In genomic region chr13:19345158-19345557, GRCh38 we compare ENCODE assay signal across 18 cellular contexts.
DNase-seq lines count a peak whose midpoint lies in the region; ATAC-seq, FAIRE-seq and TF ChIP-seq lines count a peak whose summit lies in the region.
"Had no signal": no experiment of that assay in that cellular context is flagged by ENCODE, and none has a peak within 500 bp of the region (broad histone marks: within the 10 kb centered on the region; RNA-seq: fewer than 3 reads in every experiment).

No MANE protein-coding gene starts in this region.

- intact Hi-C loops in GM12878 (cut with micrococcal nuclease; ENCODE audit: unreplicated experiment): no loop called here

- H3K27ac ChIP-seq in GM12878 (ENCODE audit: control insufficient read depth, insufficient read depth): no peak overlapping the region
- H3K27ac ChIP-seq in Karpas-422 (ENCODE audit: low read length): no peak overlapping the region
- H3K27ac ChIP-seq in SK-N-SH (ENCODE audit: low read depth in 2 of 2, low read length in 1 of 2): no peak overlapping the region
- no peak overlapping the region for H3K27ac ChIP-seq in tibial nerve
- H3K27ac ChIP-seq: body of pancreas, left lung, SJSA1 had no signal

- H3K27me3 ChIP-seq in GM12878 (replicated peaks in 1 of 2; ENCODE audit: control insufficient read depth in 2 of 2, insufficient read depth in 2 of 2, low read length in 1 of 2) (no peaks in the 10 kb centered on the region), Karpas-422 (ENCODE audit: low read length) (no peaks in the 10 kb centered on the region), SK-N-SH (ENCODE audit: insufficient read depth) (peaks cover 14% of the 10 kb centered on the region; the same call in 1 of the 2 replicates), tibial nerve (no peaks in the 10 kb centered on the region)
- H3K27me3 ChIP-seq: body of pancreas, SJSA1 had no signal

- H3K9ac ChIP-seq in GM12878 (ENCODE audit: control insufficient read depth, insufficient read depth, low read length) (no peak overlapping the region), Karpas-422 (ENCODE audit: low read length) (no peak overlapping the region), SK-N-SH (no peak overlapping the region)

- no peak overlapping the region for H3K4me2 ChIP-seq in GM12878 (ENCODE audit: control insufficient read depth, insufficient read depth)
- H3K4me2 ChIP-seq in Karpas-422 (ENCODE audit: low read depth, low read length, poor library complexity, severe bottlenecking): no peak overlapping the region
- no peak overlapping the region for H3K4me2 ChIP-seq in SK-N-SH

- H3K4me3 ChIP-seq in GM12878 (no peak overlapping the region), Karpas-422 (ENCODE audit: low read length) (no peak overlapping the region), SK-N-SH (ENCODE audit: low read depth in 2 of 2, low read length in 1 of 2) (no peak overlapping the region), tibial nerve (no peak overlapping the region)
- H3K4me3 ChIP-seq: body of pancreas, left lung, SJSA1 had no signal

- H3K9me2 ChIP-seq in Karpas-422 (replicated peaks; ENCODE audit: insufficient read depth, low read length) (no peaks in the 10 kb centered on the region), SK-N-SH (no peaks in the 10 kb centered on the region)

- CTCF ChIA-PET in GM12878 (lab: Yijun Ruan, JAX): no interaction called here
- CTCF ChIA-PET in SK-N-SH (lab: Yijun Ruan, JAX): no interaction called here

- H3K9me3 ChIP-seq in GM12878 (replicated peaks; ENCODE audit: control insufficient read depth, insufficient read depth, low read length) (no peaks in the 10 kb centered on the region; the same call in 2 of the 3 replicates), Karpas-422 (ENCODE audit: low read length) (peaks cover 3% of the 10 kb centered on the region; the same call in 1 of the 2 replicates), SK-N-SH (no peaks in the 10 kb centered on the region), tibial nerve (no peaks in the 10 kb centered on the region)
- H3K9me3 ChIP-seq: body of pancreas, left lung, SJSA1 had no signal

- TF ChIP-seq CTCF in GM12878 (IDR thresholded peaks at IDR 0.05 in 2 of 3, conservative IDR thresholded peaks at IDR 0.05 in 1 of 3; ENCODE audit: control insufficient read depth in 2 of 3, extremely low read depth in 1 of 3, insufficient read depth in 1 of 3, low read depth in 3 of 3, low read length in 3 of 3) (no peak), SK-N-SH (IDR thresholded peaks at IDR 0.05) (no peak), tibial nerve (IDR thresholded peaks at IDR 0.05) (no peak)

- ATAC-seq in GM18498 (IDR thresholded peaks at IDR 0.05; ENCODE audit: unreplicated experiment): peak; percentile 9
- ATAC-seq in GM19372 (IDR thresholded peaks at IDR 0.05; ENCODE audit: low read depth, unreplicated experiment): peak; percentile 31
- ATAC-seq in HG02852 (IDR thresholded peaks at IDR 0.05; ENCODE audit: unreplicated experiment): peak; percentile 14
- ATAC-seq in GM12878: no peak
- ATAC-seq: body of pancreas, HCT116 had no signal

- no peaks in the 10 kb centered on the region for H3K4me1 ChIP-seq in GM12878 (ENCODE audit: control insufficient read depth, insufficient read depth, low read length)
- H3K4me1 ChIP-seq in Karpas-422 (ENCODE audit: low read length): no peaks in the 10 kb centered on the region
- no peaks in the 10 kb centered on the region for H3K4me1 ChIP-seq in SK-N-SH (ENCODE audit: control insufficient read depth in 1 of 2, insufficient read depth in 2 of 2, low read depth in 1 of 2, low read length in 1 of 2)
- H3K4me1 ChIP-seq in tibial nerve: no peaks in the 10 kb centered on the region
- H3K4me1 ChIP-seq: body of pancreas, left lung, SJSA1 had no signal

- H3F3A ChIP-seq in SK-N-SH (replicated peaks; ENCODE audit: insufficient read depth): no peaks in the 10 kb centered on the region

- in situ Hi-C loops in GM12878 (cut with MboI): no loop called here

- H2AFZ ChIP-seq in GM12878 (ENCODE audit: control insufficient read depth, low read depth, low read length) (peak overlapping the region; percentile 34), Karpas-422 (ENCODE audit: low read length) (no peak overlapping the region), SK-N-SH (ENCODE audit: low read depth) (no peak overlapping the region)

- FAIRE-seq in GM12878 (lab: Jason Lieb, UNC): no peak

- POLR2A ChIA-PET in GM12878 (lab: Charles Lee): no interaction called here
- POLR2A ChIA-PET in SK-N-SH (lab: Yijun Ruan, JAX): no interaction called here

- H3K36me3 ChIP-seq in GM12878 (ENCODE audit: control insufficient read depth in 2 of 2, insufficient read depth in 2 of 2, low read length in 1 of 2) (no peaks in the 10 kb centered on the region), Karpas-422 (ENCODE audit: insufficient read depth, low read length) (no peaks in the 10 kb centered on the region), SK-N-SH (replicated peaks in 1 of 2; ENCODE audit: control insufficient read depth in 1 of 2, insufficient read depth in 2 of 2, low read length in 1 of 2) (no peaks in the 10 kb centered on the region), tibial nerve (no peaks in the 10 kb centered on the region)
- H3K36me3 ChIP-seq: left lung, SJSA1 had no signal

- TF ChIP-seq POLR2A in GM12878 (IDR thresholded peaks at IDR 0.05; ENCODE audit: low read depth, low read length) (no peak), tibial nerve (IDR thresholded peaks at IDR 0.05) (no peak)

- BruUV-seq in GM12878 (replicated peaks; lab: Mats Ljungman, UMichigan): no TSS peak

- SMC1A ChIA-PET in GM12878 (lab: Charles Lee; ENCODE audit: uncharacterized antibody, unreplicated experiment): no interaction called here

- WGBS in GM12878 (ENCODE audit: insufficient coverage, insufficient replicate concordance, low lambda C conversion rate, missing lambda C conversion rate): 55% methylated on average over 9 of the region's 10 CpGs
- WGBS in SK-N-SH (ENCODE audit: low lambda C conversion rate): 5% methylated on average over 6 of the region's 10 CpGs
- whole genome bisulfite sequencing in tibial nerve, 2 donors: 69 to 77% methylated on average over 7 to 8 of the region's 10 CpGs

- no peaks in the 10 kb centered on the region for H3K79me2 ChIP-seq in GM12878 (ENCODE audit: control insufficient read depth, insufficient read depth, low read length)
- H3K79me2 ChIP-seq in Karpas-422 (ENCODE audit: low read length): no peaks in the 10 kb centered on the region
- H3K79me2 ChIP-seq in SK-N-SH (ENCODE audit: insufficient read depth): no peaks in the 10 kb centered on the region

- RAD21 ChIA-PET in GM12878 (lab: Charles Lee; ENCODE audit: unreplicated experiment): no interaction called here

- TF ChIP-seq RAD21 in GM12878 (IDR thresholded peaks at IDR 0.05; ENCODE audit: insufficient read depth, low read depth, low read length): no peak
- TF ChIP-seq RAD21 in SK-N-SH (IDR thresholded peaks at IDR 0.05; ENCODE audit: low read length): no peak

- TF ChIP-seq EP300 in GM12878 (IDR thresholded peaks at IDR 0.05; ENCODE audit: borderline replicate concordance in 1 of 2, control insufficient read depth in 1 of 2, low read depth in 2 of 2, low read length in 2 of 2) (no peak), SK-N-SH (IDR thresholded peaks at IDR 0.05; ENCODE audit: borderline replicate concordance in 1 of 2, low read depth in 1 of 2, low read length in 1 of 2) (no peak), tibial nerve (IDR thresholded peaks at IDR 0.05) (no peak)

- DNase-seq in GM12878 (ENCODE audit: low read depth, low spot score) (no peak), Karpas-422 (no peak), SK-N-SH (no peak), RPMI8226 (no peak), tibial nerve (ENCODE audit: low spot score in 2 of 2) (no peak)
- DNase-seq: activated CD8-positive, alpha-beta memory T cell treated with anti-CD3 and anti-CD28 coated beads for 24 hours; DND-41; effector CD4-positive, alpha-beta T cell; KBM-7; NCI-H1105 treated with DMSO at 0.1 percent for 48 hours; NCI-H345 had no signal

- H4K20me1 ChIP-seq in GM12878 (ENCODE audit: control insufficient read depth, insufficient read depth) (no peaks in the 10 kb centered on the region), Karpas-422 (ENCODE audit: insufficient read depth, low read depth, low read length) (no peaks in the 10 kb centered on the region), SK-N-SH (ENCODE audit: insufficient read depth) (no peaks in the 10 kb centered on the region)

TF ChIP-seq in GM12878, 131 proteins besides CTCF, POLR2A, EP300 and RAD21:
- no peak for TF ChIP-seq BHLHE40 (IDR thresholded peaks at IDR 0.05; ENCODE audit: borderline replicate concordance in 1 of 2, low read depth in 2 of 2, low read length in 1 of 2)
- TF ChIP-seq TAF1 (IDR thresholded peaks at IDR 0.05; ENCODE audit: borderline replicate concordance, low read depth, low read length): no peak

TF ChIP-seq in SK-N-SH, 30 proteins besides CTCF, POLR2A, EP300 and RAD21 (continues in another document):
- TF ChIP-seq TEAD4 (IDR thresholded peaks at IDR 0.05; ENCODE audit: borderline replicate concordance, insufficient read depth) (no peak), FOXJ3 (CRISPR knock-in tag; IDR thresholded peaks at IDR 0.05) (no peak), POLR2AphosphoS5 (IDR thresholded peaks at IDR 0.05; ENCODE audit: low read depth, low read length) (no peak)
- TF ChIP-seq, protein P1, sequence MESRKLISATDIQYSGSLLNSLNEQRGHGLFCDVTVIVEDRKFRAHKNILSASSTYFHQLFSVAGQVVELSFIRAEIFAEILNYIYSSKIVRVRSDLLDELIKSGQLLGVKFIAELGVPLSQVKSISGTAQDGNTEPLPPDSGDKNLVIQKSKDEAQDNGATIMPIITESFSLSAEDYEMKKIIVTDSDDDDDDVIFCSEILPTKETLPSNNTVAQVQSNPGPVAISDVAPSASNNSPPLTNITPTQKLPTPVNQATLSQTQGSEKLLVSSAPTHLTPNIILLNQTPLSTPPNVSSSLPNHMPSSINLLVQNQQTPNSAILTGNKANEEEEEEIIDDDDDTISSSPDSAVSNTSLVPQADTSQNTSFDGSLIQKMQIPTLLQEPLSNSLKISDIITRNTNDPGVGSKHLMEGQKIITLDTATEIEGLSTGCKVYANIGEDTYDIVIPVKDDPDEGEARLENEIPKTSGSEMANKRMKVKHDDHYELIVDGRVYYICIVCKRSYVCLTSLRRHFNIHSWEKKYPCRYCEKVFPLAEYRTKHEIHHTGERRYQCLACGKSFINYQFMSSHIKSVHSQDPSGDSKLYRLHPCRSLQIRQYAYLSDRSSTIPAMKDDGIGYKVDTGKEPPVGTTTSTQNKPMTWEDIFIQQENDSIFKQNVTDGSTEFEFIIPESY (IDR thresholded peaks at IDR 0.05; ENCODE audit: borderline replicate concordance, low read depth): no peak
